1 cellular context compared by ENCODE assay signal in the genomic region with DNA sequence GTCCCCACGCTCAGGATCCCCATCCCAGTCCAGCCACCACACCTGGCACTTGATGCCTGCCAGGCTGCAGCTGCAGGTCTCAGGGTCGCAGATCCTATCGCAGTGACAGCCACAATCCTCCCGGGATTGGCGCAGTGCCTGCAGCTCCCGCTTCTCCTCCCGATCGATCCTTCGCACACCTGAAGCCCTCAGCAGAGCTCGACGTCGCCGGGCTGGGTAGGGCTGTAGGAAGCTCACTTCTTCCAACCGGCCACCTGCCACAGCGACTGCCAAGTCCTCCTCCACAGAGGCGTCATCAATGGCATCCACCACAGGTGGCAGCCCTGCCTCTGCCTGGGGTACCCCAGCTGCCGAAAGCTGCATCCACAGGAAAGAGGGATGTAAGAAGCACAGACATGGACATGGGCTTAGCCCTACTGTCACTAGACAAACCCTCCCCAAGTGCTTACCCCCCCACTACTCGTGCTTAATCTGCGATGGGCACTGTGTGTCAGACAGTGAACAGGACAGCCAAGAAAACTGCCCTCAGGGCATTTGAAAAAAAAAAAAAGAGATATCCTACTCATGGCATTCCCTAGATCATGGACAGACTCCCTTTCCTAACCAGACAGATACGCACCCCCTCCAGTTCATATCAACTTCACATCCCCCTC.
TF ChIP-seq lines count a peak whose summit lies in the region.

No MANE protein-coding gene starts in this region.

TF ChIP-seq in WTC11, 78 proteins besides CTCF, POLR2A, EP300 and RAD21 (continued from another document):
- TF ChIP-seq, protein P1, sequence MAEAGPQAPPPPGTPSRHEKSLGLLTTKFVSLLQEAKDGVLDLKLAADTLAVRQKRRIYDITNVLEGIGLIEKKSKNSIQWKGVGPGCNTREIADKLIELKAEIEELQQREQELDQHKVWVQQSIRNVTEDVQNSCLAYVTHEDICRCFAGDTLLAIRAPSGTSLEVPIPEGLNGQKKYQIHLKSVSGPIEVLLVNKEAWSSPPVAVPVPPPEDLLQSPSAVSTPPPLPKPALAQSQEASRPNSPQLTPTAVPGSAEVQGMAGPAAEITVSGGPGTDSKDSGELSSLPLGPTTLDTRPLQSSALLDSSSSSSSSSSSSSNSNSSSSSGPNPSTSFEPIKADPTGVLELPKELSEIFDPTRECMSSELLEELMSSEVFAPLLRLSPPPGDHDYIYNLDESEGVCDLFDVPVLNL (CRISPR knock-in tag; IDR thresholded peaks at IDR 0.05; ENCODE audit: borderline replicate concordance, low read depth): no peak
- TF ChIP-seq OVOL2 (CRISPR knock-in tag; IDR thresholded peaks at IDR 0.05; ENCODE audit: borderline replicate concordance): no peak
- no peak for TF ChIP-seq RELA (CRISPR knock-in tag; IDR thresholded peaks at IDR 0.05; ENCODE audit: borderline replicate concordance)
